Comparison of ENCODE assay signal across 8 cellular contexts in genomic region chr11:14148653-14149273, GRCh38.
DNase-seq lines count a peak whose midpoint lies in the region; ATAC-seq and TF ChIP-seq lines count a peak whose summit lies in the region.

No MANE protein-coding gene starts in this region.

- H3K9me3 ChIP-seq in aorta (ENCODE audit: control insufficient read depth, low read length), result peaks cover under 1% of the 10 kb centered on the region

- ATAC-seq in aorta (ENCODE audit: low FRiP score) (peak; percentile 71), GM21717 (IDR thresholded peaks at IDR 0.05; ENCODE audit: unreplicated experiment) (no peak)

- H3K4me1 ChIP-seq in aorta (ENCODE audit: control insufficient read depth in 1 of 2, insufficient read depth in 2 of 2, low read length in 2 of 2), result no peaks in the 10 kb centered on the region

- intact Hi-C loops in aorta (cut with DNase I), result loop anchor here (2.0 to 10.0 kb wide), 3 partner anchors 96 to 192 kb away; no protein-coding TSS in a partner anchor

- H3K36me3 ChIP-seq in aorta (ENCODE audit: control insufficient read depth in 1 of 2, insufficient read depth in 2 of 2, low read length in 1 of 2), result no peaks in the 10 kb centered on the region

- DNase-seq in ACHN (peak; percentile 34), GM10266 (ENCODE audit: extremely low spot score) (peak; percentile 13), M059J (ENCODE audit: low read depth) (peak; percentile 37), astrocyte of the spinal cord (ENCODE audit: low read depth, low spot score) (peak; percentile 39), kidney tubule cell (ENCODE audit: low spot score) (peak; percentile 61), aorta (no peak)
- DNase-seq in activated naive CD4-positive, alpha-beta T cell treated with Interleukin-2 at 50 U/mL for 16 hours, result no peak

- H3K4me3 ChIP-seq in astrocyte of the spinal cord (ENCODE audit: low read depth, low read length) (no peak overlapping the region), aorta (ENCODE audit: low read length in 2 of 2) (no peak overlapping the region)

- 38 to 50% methylated on average over 3 of the region's 3 CpGs for WGBS in aorta, 2 donors

- no peak overlapping the region for H3K27ac ChIP-seq in aorta (ENCODE audit: low read depth in 1 of 2, low read length in 2 of 2)

- peak; percentile 44 for TF ChIP-seq CTCF in GM10266 (IDR thresholded peaks at IDR 0.05; ENCODE audit: control insufficient read depth, insufficient read depth, low read depth, missing control alignments)
- peak; percentile 59 for TF ChIP-seq CTCF in astrocyte of the spinal cord (IDR thresholded peaks at IDR 0.05; ENCODE audit: low read depth, low read length)

- no peaks in the 10 kb centered on the region for H3K27me3 ChIP-seq in aorta (ENCODE audit: control insufficient read depth in 1 of 2, insufficient read depth in 2 of 2, low read length in 1 of 2)

- in situ Hi-C loops in ACHN (cut with HindIII; ENCODE audit: low pct_ligation_motif_present, low pct_unique_long_range_greater_than_20kb, low sequenced_read_pairs) (no loop called here), astrocyte of the spinal cord (cut with HindIII; ENCODE audit: low sequenced_read_pairs) (no loop called here)

Comparison
In these comparisons a context has a peak if more than half of its experiments do, and no peak if none do; other contexts are left out.
1. DNase-seq: peak in ACHN (single experiment), GM10266 (single experiment), M059J (single experiment), astrocyte of the spinal cord (single experiment) and kidney tubule cell (single experiment); none in aorta (0 of 2) and activated naive CD4-positive, alpha-beta T cell treated with Interleukin-2 at 50 U/mL for 16 hours (single experiment).